In the genomic region with DNA sequence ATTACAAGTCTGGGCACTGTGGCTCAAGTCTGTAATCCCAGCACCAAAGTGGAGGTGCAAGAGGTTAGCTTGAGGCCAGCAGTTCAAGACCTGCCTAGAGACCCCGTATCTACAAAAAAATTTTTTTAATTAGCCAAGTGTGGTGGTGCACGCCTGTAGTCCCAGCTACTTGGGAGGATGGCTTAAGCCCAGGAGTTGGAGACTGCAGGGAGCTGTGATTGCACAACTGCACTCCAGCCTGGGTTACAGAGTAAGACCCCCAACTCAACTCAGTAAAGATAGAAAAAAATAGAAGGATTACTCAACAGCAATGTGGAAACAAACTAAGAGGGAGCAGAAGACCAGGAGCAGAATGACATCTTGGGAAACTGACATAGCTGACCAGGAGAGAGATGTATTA, we compare ENCODE assay signal across 22 cellular contexts. TPM values are rescaled to one million over a fixed set of nuclear protein-coding genes. Genes with fewer than 3 reads are reported as not detected.
A peak's percentile ranks its signal among the peaks of the same experiment; 100 is the strongest.
DNase-seq lines count a peak whose midpoint lies in the region; ATAC-seq and TF ChIP-seq lines count a peak whose summit lies in the region.
"Had no signal": no experiment of that assay in that cellular context is flagged by ENCODE, and none has a peak within 500 bp of the region (broad histone marks: within the 10 kb centered on the region; RNA-seq: fewer than 3 reads in every experiment).

No MANE protein-coding gene starts in this region.

- no peaks in the 10 kb centered on the region for H3K9me3 Mint-ChIP-seq in CD4-positive, alpha-beta memory T cell
- H3K9me3 Mint-ChIP-seq in naive thymus-derived CD4-positive, alpha-beta T cell, result no peaks in the 10 kb centered on the region
- H3K9me3 Mint-ChIP-seq: naive thymus-derived CD8-positive, alpha-beta T cell had no signal

- H3K9me3 ChIP-seq in CD4-positive, alpha-beta memory T cell (ENCODE audit: control insufficient read depth in 1 of 2, low read length in 2 of 2), result no peaks in the 10 kb centered on the region
- no peaks in the 10 kb centered on the region for H3K9me3 ChIP-seq in naive thymus-derived CD4-positive, alpha-beta T cell (ENCODE audit: control insufficient read depth in 2 of 3, low read length in 3 of 3)
- H3K9me3 ChIP-seq: A549, HAP-1, stomach, thyroid gland had no signal

- CTCF ChIA-PET in CD4-positive, alpha-beta memory T cell (lab: Charles Lee; ENCODE audit: partially characterized antibody), result interaction anchor here (0.8 to 1.8 kb wide), 4 partner anchors 10 to 71 kb away, joined by 3 to 6 read pairs (median 3); no protein-coding TSS in a partner anchor
- CTCF ChIA-PET in naive thymus-derived CD4-positive, alpha-beta T cell (lab: Charles Lee), result interaction anchor here (0.6 kb wide), 1 partner anchor 14 kb away, joined by 4 read pairs; the partner anchor contains the start of gene SBNO1

- H3K36me3 ChIP-seq in CD4-positive, alpha-beta memory T cell (ENCODE audit: insufficient read depth, low read length), result peaks cover 16% of the 10 kb centered on the region
- H3K36me3 ChIP-seq in naive thymus-derived CD4-positive, alpha-beta T cell (ENCODE audit: control insufficient read depth in 2 of 3, insufficient read depth in 3 of 3, low read length in 3 of 3), result peaks cover 4 to 27% (median 4%) of the 10 kb centered on the region in 3 experiments

- H3K36me3 Mint-ChIP-seq in CD4-positive, alpha-beta memory T cell, result peaks cover 17 to 36% of the 10 kb centered on the region in 2 donors
- H3K36me3 Mint-ChIP-seq in naive thymus-derived CD4-positive, alpha-beta T cell, result peaks cover 0 to 20% (median 6%) of the 10 kb centered on the region in 5 donors

- POLR2A ChIA-PET in CD4-positive, alpha-beta memory T cell (lab: Charles Lee; ENCODE audit: partially characterized antibody), result interaction anchor here (0.9 to 1.0 kb wide), 2 partner anchors 9 to 33 kb away, joined by 3 to 4 read pairs; partner anchors contain the start of gene KMT5A
- POLR2A ChIA-PET in naive thymus-derived CD4-positive, alpha-beta T cell (lab: Charles Lee), result interaction anchor here (0.8 to 1.2 kb wide), 2 partner anchors 11 to 14 kb away, joined by 3 to 4 read pairs; partner anchors contain the start of gene SBNO1

- no peak for ATAC-seq in naive thymus-derived CD4-positive, alpha-beta T cell
- ATAC-seq in HG02763 (IDR thresholded peaks at IDR 0.05; ENCODE audit: unreplicated experiment) (no peak), HG03095 (IDR thresholded peaks at IDR 0.05; ENCODE audit: unreplicated experiment) (no peak)
- ATAC-seq: A549; left ventricle myocardium superior; naive thymus-derived CD8-positive, alpha-beta T cell had no signal

- DNase-seq in activated CD8-positive, alpha-beta memory T cell treated with anti-CD3 and anti-CD28 coated beads for 24 hours, result peak; percentile 35
- no peak for DNase-seq in activated CD8-positive, alpha-beta memory T cell treated with anti-CD3 and anti-CD28 coated beads, Interleukin-2, amount 50 U/mL, for 4 hours
- no peak for DNase-seq in CD4-positive, alpha-beta memory T cell
- peak; percentile 12 for DNase-seq in activated CD8-positive, alpha-beta memory T cell treated with anti-CD3 and anti-CD28 coated beads, Interleukin-2, amount 50 U/mL, for 48 hours
- DNase-seq in naive thymus-derived CD4-positive, alpha-beta T cell, result no peak
- DNase-seq in foreskin fibroblast, result no peak
- DNase-seq: activated gamma-delta T cell treated with Interleukin-2 at 50 U/mL for 16 hours; amygdala; COR-L47; DMS53; Kasumi-1; left ventricle myocardium superior; midbrain; naive thymus-derived CD8-positive, alpha-beta T cell; stomach; thyroid gland had no signal

- H3K27ac Mint-ChIP-seq in CD4-positive, alpha-beta memory T cell, result peak overlapping the region in 4 of 7 donors; percentile 7 to 72 (median 60)
- peak overlapping the region in 5 of 9 donors; percentile 20 to 81 (median 65) for H3K27ac Mint-ChIP-seq in naive thymus-derived CD4-positive, alpha-beta T cell

- H3K27me3 Mint-ChIP-seq in CD4-positive, alpha-beta memory T cell, result no peaks in the 10 kb centered on the region
- no peaks in the 10 kb centered on the region for H3K27me3 Mint-ChIP-seq in naive thymus-derived CD4-positive, alpha-beta T cell
- H3K27me3 Mint-ChIP-seq: naive thymus-derived CD8-positive, alpha-beta T cell had no signal

- peak overlapping the region in 1 of 8 donors; percentile 18 for H3K4me3 Mint-ChIP-seq in CD4-positive, alpha-beta memory T cell
- H3K4me3 Mint-ChIP-seq in naive thymus-derived CD4-positive, alpha-beta T cell, result peak overlapping the region in 1 of 10 donors; percentile 13
- H3K4me3 Mint-ChIP-seq: naive thymus-derived CD8-positive, alpha-beta T cell had no signal

- no peak for TF ChIP-seq CTCF in foreskin fibroblast (IDR thresholded peaks at IDR 0.05; ENCODE audit: low read depth, low read length)

- peaks cover 26 to 51% (median 39%) of the 10 kb centered on the region in 4 donors for H3K4me1 Mint-ChIP-seq in CD4-positive, alpha-beta memory T cell
- peaks cover 33 to 57% (median 47%) of the 10 kb centered on the region in 7 donors for H3K4me1 Mint-ChIP-seq in naive thymus-derived CD4-positive, alpha-beta T cell

- H3K4me3 ChIP-seq in CD4-positive, alpha-beta memory T cell (ENCODE audit: low read length in 2 of 2), result no peak overlapping the region
- H3K4me3 ChIP-seq in naive thymus-derived CD4-positive, alpha-beta T cell (ENCODE audit: low read length), result no peak overlapping the region
- no peak overlapping the region for H3K4me3 ChIP-seq in foreskin fibroblast (ENCODE audit: low read depth in 1 of 2, low read length in 2 of 2)
- H3K4me3 ChIP-seq: A549, HAP-1, skin epidermis, stomach, thyroid gland had no signal

- intact Hi-C loops in CD4-positive, alpha-beta memory T cell (cut with micrococcal nuclease), result no loop called here
- intact Hi-C loops in naive thymus-derived CD4-positive, alpha-beta T cell (cut with micrococcal nuclease), result no loop called here

- peaks cover 32% of the 10 kb centered on the region for H3K4me1 ChIP-seq in CD4-positive, alpha-beta memory T cell (ENCODE audit: insufficient read depth, low read length)
- peaks cover 0 to 6% of the 10 kb centered on the region in 2 donors for H3K4me1 ChIP-seq in naive thymus-derived CD4-positive, alpha-beta T cell (ENCODE audit: control insufficient read depth in 2 of 2, insufficient read depth in 2 of 2, low read length in 2 of 2)
- H3K4me1 ChIP-seq: A549 had no signal

- no peak overlapping the region for H3K27ac ChIP-seq in CD4-positive, alpha-beta memory T cell (ENCODE audit: low read depth, low read length)
- no peak overlapping the region for H3K27ac ChIP-seq in naive thymus-derived CD4-positive, alpha-beta T cell (ENCODE audit: low read depth, low read length)
- H3K27ac ChIP-seq: RWPE1, skin epidermis, stomach, thyroid gland had no signal

- no peaks in the 10 kb centered on the region for H3K27me3 ChIP-seq in CD4-positive, alpha-beta memory T cell (ENCODE audit: insufficient read depth, low read length)
- no peaks in the 10 kb centered on the region for H3K27me3 ChIP-seq in naive thymus-derived CD4-positive, alpha-beta T cell (ENCODE audit: control insufficient read depth in 2 of 2, insufficient read depth in 2 of 2, low read length in 2 of 2)
- H3K27me3 ChIP-seq: stomach, thyroid gland had no signal

RNA-seq across cellular contexts. Expression of gene SBNO1, which starts 13.3 kb away (rescaled TPM):
- total RNA-seq in CD4-positive, alpha-beta memory T cell, result 10 to 100 TPM; 54.1 to 56.3 TPM
- polyA plus RNA-seq in CD4-positive, alpha-beta memory T cell, result 10 to 100 TPM; 26.3 to 39.9 TPM
- total RNA-seq in naive thymus-derived CD4-positive, alpha-beta T cell, result 10 to 100 TPM; 30.1 to 49.9 (median 43.7) TPM
- polyA plus RNA-seq in naive thymus-derived CD4-positive, alpha-beta T cell, result 10 to 100 TPM; 31.6 to 34.0 TPM

RNA-seq across cellular contexts. Expression of gene KMT5A, which starts 32.6 kb away (rescaled TPM):
- total RNA-seq in CD4-positive, alpha-beta memory T cell, result 10 to 100 TPM; 31.5 to 35.9 TPM
- polyA plus RNA-seq in CD4-positive, alpha-beta memory T cell, result 1 to 10 TPM; 1.0 to 4.3 TPM
- 10 to 100 TPM; 24.4 to 57.4 (median 28.3) TPM for total RNA-seq in naive thymus-derived CD4-positive, alpha-beta T cell
- polyA plus RNA-seq in naive thymus-derived CD4-positive, alpha-beta T cell, result 1 to 10 TPM; 1.4 to 3.1 TPM

Comparison
In these comparisons a context has a peak if more than half of its experiments do, and no peak if none do; other contexts are left out.
1. DNase-seq: peak in activated CD8-positive, alpha-beta memory T cell treated with anti-CD3 and anti-CD28 coated beads for 24 hours (single experiment) and activated CD8-positive, alpha-beta memory T cell treated with anti-CD3 and anti-CD28 coated beads, Interleukin-2, amount 50 U/mL, for 48 hours (single experiment); none in activated CD8-positive, alpha-beta memory T cell treated with anti-CD3 and anti-CD28 coated beads, Interleukin-2, amount 50 U/mL, for 4 hours (single experiment), CD4-positive, alpha-beta memory T cell (0 of 5), naive thymus-derived CD4-positive, alpha-beta T cell (0 of 9) and foreskin fibroblast (0 of 2).